Comparison of ENCODE assay signal across 7 cellular contexts in the genomic region with DNA sequence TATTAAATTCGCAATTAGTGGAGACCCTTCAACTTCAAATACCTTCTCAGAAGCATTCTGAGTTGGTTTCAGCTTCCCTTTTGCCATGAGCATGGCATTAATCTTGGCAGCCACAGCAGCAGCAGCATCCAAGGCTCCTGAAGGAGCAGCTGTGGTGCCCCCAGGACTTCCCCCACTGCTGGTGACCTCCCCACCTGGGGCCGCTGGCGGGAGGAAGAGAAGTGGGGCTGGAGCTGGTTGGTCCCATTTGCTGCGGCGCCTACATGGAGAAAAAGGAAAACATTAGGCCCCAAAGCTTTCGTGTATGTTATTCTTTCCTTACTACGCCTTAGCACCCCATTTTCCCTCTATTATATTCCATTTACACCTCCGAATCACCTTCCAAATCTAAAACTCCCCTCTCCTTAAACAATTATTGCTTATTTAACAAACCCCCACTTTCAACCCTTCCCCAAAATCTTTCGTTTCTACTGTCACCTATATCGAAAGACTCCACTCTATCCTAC. TPM values are rescaled to one million over a fixed set of nuclear protein-coding genes. Genes with fewer than 3 reads are reported as not detected.
DNase-seq lines count a peak whose midpoint lies in the region; ATAC-seq and TF ChIP-seq lines count a peak whose summit lies in the region.

No MANE protein-coding gene starts in this region.

- H3K9me3 ChIP-seq in PC-3 (ENCODE audit: low read length) (no peaks in the 10 kb centered on the region), skeletal muscle satellite cell (replicated peaks; ENCODE audit: low read length) (no peaks in the 10 kb centered on the region)

- peaks cover 27% of the 10 kb centered on the region for H3K4me1 Mint-ChIP-seq in type B pancreatic cell (ENCODE audit: unreplicated experiment)

- no peaks in the 10 kb centered on the region for H3K9me3 Mint-ChIP-seq in type B pancreatic cell

- DNase-seq in PC-3 (no peak), foreskin fibroblast (no peak), midbrain (lab: John Stamatoyannopoulos, UW) (no peak), type B pancreatic cell (ENCODE audit: extremely low spot score, unreplicated experiment) (no peak)

- no TSS peak for BruUV-seq in PC-3 (replicated peaks; lab: Mats Ljungman, UMichigan)

- no peak overlapping the region for H3K27ac Mint-ChIP-seq in type B pancreatic cell

- H3K9ac ChIP-seq in PC-3 (ENCODE audit: low read length) (peak overlapping the region; percentile 97), skeletal muscle satellite cell (ENCODE audit: low read depth, low read length) (peak overlapping the region; percentile 94)

- H3K4me2 ChIP-seq in PC-3 (ENCODE audit: low read length) (peak overlapping the region; percentile 88), skeletal muscle satellite cell (ENCODE audit: low read length) (peak overlapping the region; percentile 97)

- peaks cover 34% of the 10 kb centered on the region for H4K20me1 ChIP-seq in PC-3 (ENCODE audit: low read length)

- H3K4me1 ChIP-seq in PC-3 (ENCODE audit: insufficient read depth, low read length): peaks cover 46% of the 10 kb centered on the region
- H3K4me1 ChIP-seq in skeletal muscle satellite cell (ENCODE audit: control insufficient read depth, insufficient read depth, low read length): peaks cover 33% of the 10 kb centered on the region

- TF ChIP-seq CTCF in GM12875 (IDR thresholded peaks at IDR 0.05; ENCODE audit: borderline replicate concordance, insufficient read depth, low read depth, low read length): no peak
- no peak for TF ChIP-seq CTCF in PC-3 (conservative IDR thresholded peaks at IDR 0.05; ENCODE audit: low read depth, low read length)
- TF ChIP-seq CTCF in foreskin fibroblast (IDR thresholded peaks at IDR 0.05; ENCODE audit: low read depth, low read length): no peak
- TF ChIP-seq CTCF in type B pancreatic cell (conservative IDR thresholded peaks at IDR 0.05): no peak

- peaks cover 60% of the 10 kb centered on the region for H3K79me2 ChIP-seq in PC-3 (ENCODE audit: low read length)

- H3K9me2 ChIP-seq in PC-3 (replicated peaks; ENCODE audit: low read length): no peaks in the 10 kb centered on the region

- H2AFZ ChIP-seq in PC-3 (ENCODE audit: low read length): peak overlapping the region; percentile 23

- H3K36me3 ChIP-seq in PC-3 (ENCODE audit: low read depth, low read length): peaks cover 35% of the 10 kb centered on the region
- H3K36me3 ChIP-seq in skeletal muscle satellite cell (ENCODE audit: insufficient read depth, low read length): peaks cover 45% of the 10 kb centered on the region

- CTCF ChIA-PET in PC-3 (lab: Charles Lee): no interaction called here

- H3K36me3 Mint-ChIP-seq in type B pancreatic cell: peaks cover 18% of the 10 kb centered on the region

- peaks cover 21% of the 10 kb centered on the region for H3F3A ChIP-seq in PC-3 (ENCODE audit: low read length, unreplicated experiment)

- no peak overlapping the region for H3K4me3 Mint-ChIP-seq in type B pancreatic cell

- H3K4me3 ChIP-seq in GM12875 (ENCODE audit: low read depth, low read length): peak overlapping the region; percentile 97
- peak overlapping the region; percentile 80 for H3K4me3 ChIP-seq in PC-3 (ENCODE audit: low read length)
- peak overlapping the region; percentile 92 to 96 for H3K4me3 ChIP-seq in foreskin fibroblast (ENCODE audit: low read depth in 1 of 2, low read length in 2 of 2)
- peak overlapping the region; percentile 82 for H3K4me3 ChIP-seq in skeletal muscle satellite cell (ENCODE audit: low read length)

- H3K27me3 ChIP-seq in PC-3 (ENCODE audit: low read length) (no peaks in the 10 kb centered on the region), skeletal muscle satellite cell (ENCODE audit: control insufficient read depth, insufficient read depth, low read length) (no peaks in the 10 kb centered on the region)

- POLR2A ChIA-PET in PC-3 (lab: Charles Lee; ENCODE audit: unreplicated experiment): interaction anchor here (1.5 kb wide), 1 partner anchor 42 kb away, joined by 6 read pairs; no protein-coding TSS in a partner anchor

- peak overlapping the region; percentile 79 for H3K27ac ChIP-seq in PC-3 (ENCODE audit: low read length)

- no peaks in the 10 kb centered on the region for H3K27me3 Mint-ChIP-seq in type B pancreatic cell

- intact Hi-C loops in PC-3 (cut with micrococcal nuclease): loop anchor here (1.0 to 5.0 kb wide), 3 partner anchors 76 to 186 kb away; a partner anchor contains a TSS

- no peak for ATAC-seq in PC-3
- no peak for ATAC-seq in HG02938 (IDR thresholded peaks at IDR 0.05; ENCODE audit: unreplicated experiment)

RNA-seq across cellular contexts. Expression of a gene that starts 0.6 kb away (rescaled TPM):
- total RNA-seq in PC-3 (2014; rRNA removed) (63.4 and 64.4 TPM in 2 replicates), type B pancreatic cell (ENCODE audit: low replicate concordance) (42.5 and 57.8 TPM in 2 replicates)
- total RNA-seq in skeletal muscle satellite cell (2012; rRNA removed): 21.4 and 24.1 TPM in 2 replicates

RNA-seq across cellular contexts. Expression of a gene that starts 7.8 kb away (rescaled TPM):
- not detected in 2 replicates for total RNA-seq in PC-3 (2014; rRNA removed)
- total RNA-seq in skeletal muscle satellite cell (2012; rRNA removed): 0.44 TPM in 1 of 2 replicates, not detected in the other
- not detected in 2 replicates for total RNA-seq in type B pancreatic cell (ENCODE audit: low replicate concordance)

RNA-seq across cellular contexts. Expression of a gene that starts 22.5 kb away (rescaled TPM):
- total RNA-seq in PC-3 (2014; rRNA removed) (14.7 and 18.8 TPM in 2 replicates), type B pancreatic cell (ENCODE audit: low replicate concordance) (35.3 and 45.4 TPM in 2 replicates)
- 18.3 and 19.9 TPM in 2 replicates for total RNA-seq in skeletal muscle satellite cell (2012; rRNA removed)

RNA-seq across cellular contexts. Expression of a gene that starts 44.7 kb away (rescaled TPM):
- total RNA-seq in PC-3 (2014; rRNA removed): 65.9 and 70.8 TPM in 2 replicates
- 105 and 107 TPM in 2 replicates for total RNA-seq in skeletal muscle satellite cell (2012; rRNA removed)
- total RNA-seq in type B pancreatic cell (ENCODE audit: low replicate concordance): 46.4 and 80.6 TPM in 2 replicates
